In genomic region chr9:69121155-69122085, GRCh38 we compare ENCODE assay signal across 8 cellular contexts. TPM values are rescaled to one million over a fixed set of nuclear protein-coding genes. Genes with fewer than 3 reads are reported as not detected.
DNase-seq lines count a peak whose midpoint lies in the region; ATAC-seq and TF ChIP-seq lines count a peak whose summit lies in the region.

No MANE protein-coding gene starts in this region.

- intact Hi-C loops in sciatic nerve (cut with DNase I), result no loop called here

- peak overlapping the region; percentile 63 for H3K4me3 ChIP-seq in astrocyte of the cerebellum (ENCODE audit: low read depth, low read length)
- peak overlapping the region; percentile 84 for H3K4me3 ChIP-seq in iPS-11a (ENCODE audit: low read depth, low read length)

- DNase-seq in DMS153 treated with DMSO at 0.1 percent for 48 hours (lab: John Stamatoyannopoulos, UW; ENCODE audit: unreplicated experiment) (peak; percentile 72), RPMI7951 (ENCODE audit: low read depth) (peak; percentile 8), astrocyte of the cerebellum (ENCODE audit: low read depth) (no peak), sciatic nerve (ENCODE audit: low spot score) (peak; percentile 69), epidermal melanocyte (ENCODE audit: insufficient read length, low spot score) (no peak)

- no peak for TF ChIP-seq CTCF in astrocyte of the cerebellum (IDR thresholded peaks at IDR 0.05; ENCODE audit: low read depth, low read length, missing control alignments)

- in situ Hi-C loops in astrocyte of the cerebellum (cut with HindIII; ENCODE audit: low sequenced_read_pairs), result no loop called here

- ATAC-seq in GM19463 (IDR thresholded peaks at IDR 0.05; ENCODE audit: unreplicated experiment), result peak; percentile 63
- ATAC-seq in HG03521 (IDR thresholded peaks at IDR 0.05; ENCODE audit: unreplicated experiment), result peak; percentile 63
- peak; percentile 65 for ATAC-seq in sciatic nerve

RNA-seq across cellular contexts. Expression of gene TJP2, which starts 52.7 kb away (rescaled TPM):
- total RNA-seq in RPMI7951 (2014; rRNA removed; shearing (Covaris generic)), result 18.3 and 19.3 TPM in 2 replicates
- 129 TPM for total RNA-seq in sciatic nerve

Comparison
In these comparisons a context has a peak if more than half of its experiments do, and no peak if none do; other contexts are left out.
1. DNase-seq: peak in DMS153 treated with DMSO at 0.1 percent for 48 hours (single experiment), RPMI7951 (single experiment) and sciatic nerve (single experiment); none in astrocyte of the cerebellum (single experiment) and epidermal melanocyte (single experiment).
2. Peak in every context shown above with its lines, with median percentiles within 50 percentile points of each other: ATAC-seq.